Comparison of ENCODE assay signal across 16 cellular contexts in the genomic region with DNA sequence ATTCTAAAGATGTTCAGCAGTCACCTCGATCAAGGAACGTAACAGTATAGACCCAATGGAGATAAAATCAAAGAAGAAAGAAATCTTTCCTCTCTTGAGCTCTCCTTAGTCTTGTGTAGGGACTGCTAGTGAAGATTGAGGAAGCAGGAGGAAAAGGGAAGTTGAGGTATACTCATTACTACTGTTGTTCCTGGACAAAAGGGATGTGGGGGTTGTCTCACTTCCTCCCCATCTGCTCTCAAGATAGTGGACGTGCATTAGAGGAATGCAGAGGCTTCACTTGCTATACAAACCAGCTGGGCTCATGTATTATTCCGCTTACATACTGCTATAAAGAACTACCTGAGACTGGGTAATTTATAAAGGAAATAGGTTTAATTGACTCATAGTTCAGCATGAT.
"Had no signal": no experiment of that assay in that cellular context is flagged by ENCODE, and none has a peak within 500 bp of the region (broad histone marks: within the 10 kb centered on the region; RNA-seq: fewer than 3 reads in every experiment).

No MANE protein-coding gene starts in this region.

- H3K27ac Mint-ChIP-seq: activated naive CD8-positive, alpha-beta T cell treated with anti-CD3 and anti-CD28 coated beads, Interleukin-2, amount 10 ng/mL, durations not matched to agents 7 days and 5 days; immature natural killer cell; mesothelial cell of epicardium; stimulated activated naive CD8-positive, alpha-beta T cell treated with anti-CD3 and anti-CD28 coated beads, Interleukin-15, Interleukin-2, amounts not matched to agents 100 ng/mL and 50 ng/mL, for 24 hours had no signal

- DNase-seq: activated CD4-positive, alpha-beta T cell treated with anti-CD3 and anti-CD28 coated beads for 1 hour; activated CD4-positive, alpha-beta T cell treated with anti-CD3 and anti-CD28 coated beads, Interleukin-2, amount 50 U/mL, for 4 hours; activated naive CD4-positive, alpha-beta T cell; activated naive CD8-positive, alpha-beta T cell treated with anti-CD3 and anti-CD28 coated beads, Interleukin-2, amount 10 ng/mL, durations not matched to agents 7 days and 5 days; activated T-cell treated with anti-CD3 and anti-CD28 coated beads for 4 hours; cerebellar nuclear complex; effector memory CD4-positive, alpha-beta T cell; foreskin keratinocyte; heart left ventricle; immature natural killer cell; lower lobe of right lung; psoas muscle; right lobe of liver; trophoblast cell had no signal

- H3K27me3 Mint-ChIP-seq: activated naive CD8-positive, alpha-beta T cell treated with anti-CD3 and anti-CD28 coated beads, Interleukin-2, amount 10 ng/mL, durations not matched to agents 7 days and 5 days; stimulated activated naive CD8-positive, alpha-beta T cell treated with anti-CD3 and anti-CD28 coated beads, Interleukin-15, Interleukin-2, amounts not matched to agents 100 ng/mL and 50 ng/mL, for 24 hours had no signal

- H3K36me3 Mint-ChIP-seq: activated naive CD8-positive, alpha-beta T cell treated with anti-CD3 and anti-CD28 coated beads, Interleukin-2, amount 10 ng/mL, durations not matched to agents 7 days and 5 days; immature natural killer cell; mesothelial cell of epicardium had no signal

- H3K9me3 Mint-ChIP-seq: activated naive CD8-positive, alpha-beta T cell treated with anti-CD3 and anti-CD28 coated beads, Interleukin-2, amount 10 ng/mL, durations not matched to agents 7 days and 5 days; stimulated activated naive CD8-positive, alpha-beta T cell treated with anti-CD3 and anti-CD28 coated beads, Interleukin-15, Interleukin-2, amounts not matched to agents 100 ng/mL and 50 ng/mL, for 24 hours had no signal

- ATAC-seq: foreskin keratinocyte, lower lobe of right lung, psoas muscle, right lobe of liver had no signal

- H3K4me1 Mint-ChIP-seq: activated naive CD8-positive, alpha-beta T cell treated with anti-CD3 and anti-CD28 coated beads, Interleukin-2, amount 10 ng/mL, durations not matched to agents 7 days and 5 days; immature natural killer cell; mesothelial cell of epicardium had no signal

- H3K4me3 Mint-ChIP-seq: activated naive CD8-positive, alpha-beta T cell treated with anti-CD3 and anti-CD28 coated beads, Interleukin-2, amount 10 ng/mL, durations not matched to agents 7 days and 5 days; immature natural killer cell; mesothelial cell of epicardium; stimulated activated naive CD8-positive, alpha-beta T cell treated with anti-CD3 and anti-CD28 coated beads, Interleukin-15, Interleukin-2, amounts not matched to agents 100 ng/mL and 50 ng/mL, for 24 hours had no signal
